Comparison of ENCODE assay signal across 10 cellular contexts in the genomic region with DNA sequence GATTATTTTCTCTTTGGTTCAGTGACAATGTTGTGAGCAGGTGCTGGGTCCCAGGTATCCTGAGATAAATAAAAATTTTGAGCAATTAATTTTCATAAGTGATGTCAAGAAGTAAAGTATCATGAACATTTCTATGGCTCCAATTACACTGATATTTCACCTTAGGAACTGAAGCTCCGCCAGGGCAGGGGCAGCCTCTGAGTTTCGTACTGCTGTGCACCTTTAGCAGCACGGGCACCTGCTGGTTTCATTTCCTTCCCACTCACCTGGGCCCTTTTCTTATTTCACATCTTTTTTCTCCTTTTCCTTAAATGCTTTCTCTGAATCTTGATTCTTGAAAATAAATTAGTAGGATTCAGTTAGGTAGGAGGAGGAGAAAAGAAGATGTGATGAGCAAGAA. TPM values are rescaled to one million over a fixed set of nuclear protein-coding genes. Genes with fewer than 3 reads are reported as not detected.
A peak's percentile ranks its signal among the peaks of the same experiment; 100 is the strongest.
DNase-seq lines count a peak whose midpoint lies in the region; ATAC-seq and TF ChIP-seq lines count a peak whose summit lies in the region.
"Had no signal": no experiment of that assay in that cellular context is flagged by ENCODE, and none has a peak within 500 bp of the region (broad histone marks: within the 10 kb centered on the region; RNA-seq: fewer than 3 reads in every experiment).

No MANE protein-coding gene starts in this region.

- H3K79me2 ChIP-seq in GM23248 (ENCODE audit: insufficient read depth) = peaks cover 31% of the 10 kb centered on the region

- H3K9me2 ChIP-seq in GM23248 (ENCODE audit: insufficient read depth) = no peaks in the 10 kb centered on the region

- no peak for TF ChIP-seq CTCF in lower lobe of right lung (IDR thresholded peaks at IDR 0.05)

- H3K27me3 Mint-ChIP-seq in activated T-helper 1 cell treated with anti-CD3 and anti-CD28 coated beads, Interleukin-12 subunit alpha, Interleukin-12 subunit beta, Interleukin-2, Interleukin-4 antibody, amounts not matched to agents 30 ng/mL and 10 ng/mL and 1 ng/mL, durations not matched to agents 14 hours and 24 hours and 36 hours (ENCODE audit: insufficient read depth) = peaks cover 3% of the 10 kb centered on the region

- H3K4me3 Mint-ChIP-seq in activated T-helper 1 cell treated with anti-CD3 and anti-CD28 coated beads, Interleukin-12 subunit alpha, Interleukin-12 subunit beta, Interleukin-2, Interleukin-4 antibody, amounts not matched to agents 30 ng/mL and 10 ng/mL and 1 ng/mL, durations not matched to agents 14 hours and 24 hours and 36 hours = peak overlapping the region; percentile 89

- H3K36me3 Mint-ChIP-seq in activated T-helper 1 cell treated with anti-CD3 and anti-CD28 coated beads, Interleukin-12 subunit alpha, Interleukin-12 subunit beta, Interleukin-2, Interleukin-4 antibody, amounts not matched to agents 30 ng/mL and 10 ng/mL and 1 ng/mL, durations not matched to agents 14 hours and 24 hours and 36 hours (ENCODE audit: low read depth) = peaks cover 11% of the 10 kb centered on the region

- peak overlapping the region in 8 of 11 experiments; percentile 73 to 85 (median 78); a peak in 11 of 22 replicates for H3K27ac ChIP-seq in BLaER1 treated with 17β-estradiol and CSF1 and Interleukin-3, amounts not matched to agents 10 nM and 100 nM
- H3K27ac ChIP-seq in GM23248 (no peak overlapping the region; the same call in 1 of the 2 replicates), lower lobe of right lung (peak overlapping the region; percentile 88)

- peak overlapping the region; percentile 98 for H3K27ac Mint-ChIP-seq in activated T-helper 1 cell treated with anti-CD3 and anti-CD28 coated beads, Interleukin-12 subunit alpha, Interleukin-12 subunit beta, Interleukin-2, Interleukin-4 antibody, amounts not matched to agents 30 ng/mL and 10 ng/mL and 1 ng/mL, durations not matched to agents 14 hours and 24 hours and 36 hours

- H2AFZ ChIP-seq in GM23248 = peak overlapping the region; percentile 83

- in situ Hi-C loops in GM23248 (cut with MboI) = no loop called here

- no peaks in the 10 kb centered on the region for H3K36me3 ChIP-seq in BLaER1 treated with 17β-estradiol and CSF1 and Interleukin-3, amounts not matched to agents 10 nM and 100 nM
- H3K36me3 ChIP-seq in GM23248 (ENCODE audit: low read depth) (no peaks in the 10 kb centered on the region), lower lobe of right lung (no peaks in the 10 kb centered on the region)
- H3K36me3 ChIP-seq: esophagus muscularis mucosa had no signal

- DNase-seq in GM23248 (no peak), lower lobe of right lung (no peak), SHP77 treated with DMSO at 0.1 percent for 48 hours (lab: John Stamatoyannopoulos, UW) (no peak), left cardiac atrium (no peak)
- DNase-seq in activated T-helper 1 cell treated with anti-CD3 and anti-CD28 coated beads, Interleukin-12 subunit alpha, Interleukin-12 subunit beta, Interleukin-2, Interleukin-4 antibody, amounts not matched to agents 30 ng/mL and 10 ng/mL and 1 ng/mL, durations not matched to agents 14 hours and 24 hours and 36 hours (ENCODE audit: low spot score) = no peak
- DNase-seq: midbrain had no signal

- ATAC-seq in lower lobe of right lung (no peak), HG03439 (IDR thresholded peaks at IDR 0.05; ENCODE audit: unreplicated experiment) (no peak), HG03175 (IDR thresholded peaks at IDR 0.05; ENCODE audit: unreplicated experiment) (no peak), left cardiac atrium (no peak)

- peaks cover 8 to 43% (median 34%) of the 10 kb centered on the region in 10 experiments; a peak in 18 of 20 replicates for H3K4me1 ChIP-seq in BLaER1 treated with 17β-estradiol and CSF1 and Interleukin-3, amounts not matched to agents 10 nM and 100 nM
- H3K4me1 ChIP-seq in GM23248 (ENCODE audit: insufficient read depth) (peaks cover 24% of the 10 kb centered on the region), lower lobe of right lung (peaks cover 31% of the 10 kb centered on the region)

- peaks cover 41% of the 10 kb centered on the region for H3K4me1 Mint-ChIP-seq in activated T-helper 1 cell treated with anti-CD3 and anti-CD28 coated beads, Interleukin-12 subunit alpha, Interleukin-12 subunit beta, Interleukin-2, Interleukin-4 antibody, amounts not matched to agents 30 ng/mL and 10 ng/mL and 1 ng/mL, durations not matched to agents 14 hours and 24 hours and 36 hours (ENCODE audit: low read depth)

- H4K20me1 ChIP-seq in BLaER1 treated with 17β-estradiol and CSF1 and Interleukin-3, amounts not matched to agents 10 nM and 100 nM = peaks cover 0 to 32% (median 5%) of the 10 kb centered on the region in 11 experiments; a peak in 7 of 22 replicates
- no peaks in the 10 kb centered on the region for H4K20me1 ChIP-seq in GM23248 (ENCODE audit: insufficient read depth)

- no peak overlapping the region for H3K9ac ChIP-seq in BLaER1 treated with 17β-estradiol and CSF1 and Interleukin-3, amounts not matched to agents 10 nM and 100 nM
- no peak overlapping the region for H3K9ac ChIP-seq in GM23248

- no peak overlapping the region for H3K4me3 ChIP-seq in BLaER1 treated with 17β-estradiol and CSF1 and Interleukin-3, amounts not matched to agents 10 nM and 100 nM
- H3K4me3 ChIP-seq in GM23248 = no peak overlapping the region
- H3K4me3 ChIP-seq in lower lobe of right lung = no peak overlapping the region

- no peaks in the 10 kb centered on the region for H3K27me3 ChIP-seq in BLaER1 treated with 17β-estradiol and CSF1 and Interleukin-3, amounts not matched to agents 10 nM and 100 nM
- H3K27me3 ChIP-seq in GM23248 (replicated peaks; ENCODE audit: insufficient read depth) (no peaks in the 10 kb centered on the region), lower lobe of right lung (ENCODE audit: low read depth) (no peaks in the 10 kb centered on the region)
- H3K27me3 ChIP-seq: esophagus muscularis mucosa had no signal

- H3K9me3 Mint-ChIP-seq in activated T-helper 1 cell treated with anti-CD3 and anti-CD28 coated beads, Interleukin-12 subunit alpha, Interleukin-12 subunit beta, Interleukin-2, Interleukin-4 antibody, amounts not matched to agents 30 ng/mL and 10 ng/mL and 1 ng/mL, durations not matched to agents 14 hours and 24 hours and 36 hours = no peaks in the 10 kb centered on the region

- peak overlapping the region in 8 of 11 experiments; percentile 81 to 98 (median 94); a peak in 13 of 22 replicates for H3K4me2 ChIP-seq in BLaER1 treated with 17β-estradiol and CSF1 and Interleukin-3, amounts not matched to agents 10 nM and 100 nM
- H3K4me2 ChIP-seq in GM23248 (ENCODE audit: unreplicated experiment) = no peak overlapping the region

- H3K9me3 ChIP-seq in BLaER1 treated with 17β-estradiol and CSF1 and Interleukin-3, amounts not matched to agents 10 nM and 100 nM (replicated peaks in 1 of 11) = no peaks in the 10 kb centered on the region
- H3K9me3 ChIP-seq in GM23248 (ENCODE audit: low read depth) = no peaks in the 10 kb centered on the region
- H3K9me3 ChIP-seq in lower lobe of right lung = no peaks in the 10 kb centered on the region
- H3K9me3 ChIP-seq: esophagus muscularis mucosa had no signal

- peaks cover 24% of the 10 kb centered on the region for H3F3A ChIP-seq in GM23248 (ENCODE audit: insufficient read depth)

- WGBS in GM23248 (ENCODE audit: low coverage in 1 of 2, low lambda C conversion rate in 2 of 2, missing lambda C conversion rate in 2 of 2), 2 experiments = 97 to 100% methylated on average over 3 of the region's 3 CpGs

- intact Hi-C loops in activated T-helper 1 cell treated with anti-CD3 and anti-CD28 coated beads, Interleukin-12 subunit alpha, Interleukin-12 subunit beta, Interleukin-2, Interleukin-4 antibody, amounts not matched to agents 30 ng/mL and 10 ng/mL and 1 ng/mL, durations not matched to agents 14 hours and 24 hours and 36 hours (cut with micrococcal nuclease) = loop anchor here (1.0 to 10.0 kb wide), 5 partner anchors 21 to 1188 kb away; partner anchors contain the start of gene UTS2B
- intact Hi-C loops in lower lobe of right lung (cut with DNase I) (no loop called here), left cardiac atrium (cut with DNase I) (no loop called here)

RNA-seq across cellular contexts. Expression of gene IL1RAP, which starts 1.2 kb away (rescaled TPM):
- 25.9 and 32.3 TPM in 2 replicates for total RNA-seq in GM23248 (2014; rRNA removed; shearing (Covaris generic))
- 17.0 and 17.5 TPM in 2 replicates for polyA plus RNA-seq in GM23248 (2016; fragmentation: Nextera tagmentation; extraction: Ambion mirVana)
- total RNA-seq in activated T-helper 1 cell treated with anti-CD3 and anti-CD28 coated beads, Interleukin-12 subunit alpha, Interleukin-12 subunit beta, Interleukin-2, Interleukin-4 antibody, amounts not matched to agents 30 ng/mL and 10 ng/mL and 1 ng/mL, durations not matched to agents 14 hours and 24 hours and 36 hours = 26.4 and 31.6 TPM in 2 replicates
- total RNA-seq in lower lobe of right lung (26.8 TPM), left cardiac atrium (10 to 100 TPM in 1 of 2 donors, 1 to 10 TPM in 1; 7.1 to 14.7 TPM)
